17 cellular contexts compared by ENCODE assay signal in genomic region chr20:59804347-59804746, GRCh38.
DNase-seq lines count a peak whose midpoint lies in the region; ATAC-seq, FAIRE-seq and TF ChIP-seq lines count a peak whose summit lies in the region.
"Had no signal": no experiment of that assay in that cellular context is flagged by ENCODE, and none has a peak within 500 bp of the region (broad histone marks: within the 10 kb centered on the region; RNA-seq: fewer than 3 reads in every experiment).

No MANE protein-coding gene starts in this region.

- H3K27me3 ChIP-seq in H7 (ENCODE audit: control insufficient read depth, insufficient read depth, low read length) (no peaks in the 10 kb centered on the region), lung (ENCODE audit: control insufficient read depth, insufficient read depth) (no peaks in the 10 kb centered on the region), small intestine (ENCODE audit: control insufficient read depth in 2 of 2, insufficient read depth in 2 of 2, low read length in 2 of 2) (no peaks in the 10 kb centered on the region)
- H3K27me3 ChIP-seq: BLaER1 treated with 17β-estradiol and CSF1 and Interleukin-3, amounts not matched to agents 10 nM and 100 nM had no signal

- no peaks in the 10 kb centered on the region for H3K4me1 ChIP-seq in lung (ENCODE audit: control insufficient read depth in 2 of 2, insufficient read depth in 2 of 2, low read length in 2 of 2)
- H3K4me1 ChIP-seq in small intestine (ENCODE audit: control insufficient read depth in 2 of 2, insufficient read depth in 1 of 2, low read depth in 1 of 2, low read length in 1 of 2) = no peaks in the 10 kb centered on the region

- TF ChIP-seq CTCF in lung (IDR thresholded peaks at IDR 0.05; ENCODE audit: control extremely low read depth, extremely low read depth) = no peak

- DNase-seq in D341Med (ENCODE audit: low spot score) (peak; percentile 1), H7 (peak; percentile 1), lung (ENCODE audit: low spot score) (peak; percentile 10), small intestine (peak; percentile 66)
- DNase-seq in activated CD4-positive, alpha-beta T cell treated with anti-CD3 and anti-CD28 coated beads for 48 hours = no peak
- DNase-seq: Calu3; CD8-positive, alpha-beta T cell; HFFc6 had no signal

- H3K4me3 ChIP-seq in H7 (ENCODE audit: insufficient read depth, low read depth, low read length) = no peak overlapping the region
- no peak overlapping the region for H3K4me3 ChIP-seq in lung
- H3K4me3 ChIP-seq in small intestine (ENCODE audit: low read depth in 1 of 2, low read length in 2 of 2) = no peak overlapping the region
- H3K4me3 ChIP-seq: BLaER1 treated with 17β-estradiol and CSF1 and Interleukin-3, amounts not matched to agents 10 nM and 100 nM; GM23338 had no signal

- no peak for ATAC-seq in lung (ENCODE audit: insufficient read depth, low FRiP score)
- ATAC-seq in HG02852 (IDR thresholded peaks at IDR 0.05; ENCODE audit: unreplicated experiment) = no peak
- ATAC-seq: CD8-positive, alpha-beta T cell; GM23338; HCT116 had no signal

- 38 to 39% methylated on average over 5 of the region's 5 CpGs for WGBS in lung, 2 donors
- WGBS in small intestine, 3 donors = 19 to 27% (median 21%) methylated on average over 5 of the region's 5 CpGs

- H3K9me3 ChIP-seq in lung (ENCODE audit: control insufficient read depth in 2 of 2, insufficient read depth in 1 of 2, low read length in 1 of 2) = peaks cover 0 to 8% of the 10 kb centered on the region in 2 donors
- H3K9me3 ChIP-seq in small intestine (ENCODE audit: control insufficient read depth, low read depth) = no peaks in the 10 kb centered on the region

- no peak for FAIRE-seq in small intestine (lab: Jason Lieb, UNC)
- FAIRE-seq: G401.6, GM12891, GM18507, H54, HepG2 had no signal

- no peaks in the 10 kb centered on the region for H3K36me3 ChIP-seq in H7 (replicated peaks; ENCODE audit: control insufficient read depth, insufficient read depth, low read length)
- H3K36me3 ChIP-seq in lung (ENCODE audit: control insufficient read depth in 2 of 2, insufficient read depth in 2 of 2, low read length in 2 of 2) = no peaks in the 10 kb centered on the region
- no peaks in the 10 kb centered on the region for H3K36me3 ChIP-seq in small intestine (ENCODE audit: control insufficient read depth in 2 of 2, insufficient read depth in 2 of 2, low read length in 2 of 2)

- H3K27ac ChIP-seq in lung (ENCODE audit: low read depth in 1 of 2, low read length in 1 of 2) = no peak overlapping the region
- H3K27ac ChIP-seq in small intestine (ENCODE audit: low read depth in 1 of 2, low read length in 1 of 2) = no peak overlapping the region
- H3K27ac ChIP-seq: BLaER1 treated with 17β-estradiol and CSF1 and Interleukin-3, amounts not matched to agents 10 nM and 100 nM had no signal
